Comparison of ENCODE assay signal across 23 cellular contexts in genomic region chr5:16685069-16685468, GRCh38.
A peak's percentile ranks its signal among the peaks of the same experiment; 100 is the strongest.
DNase-seq lines count a peak whose midpoint lies in the region; ATAC-seq, FAIRE-seq and TF ChIP-seq lines count a peak whose summit lies in the region.
"Had no signal": no experiment of that assay in that cellular context is flagged by ENCODE, and none has a peak within 500 bp of the region (broad histone marks: within the 10 kb centered on the region; RNA-seq: fewer than 3 reads in every experiment).

No MANE protein-coding gene starts in this region.

- H3K36me3 ChIP-seq in SK-N-MC (ENCODE audit: insufficient read depth, low read length), result peaks cover 99% of the 10 kb centered on the region
- H3K36me3 ChIP-seq in mesenchymal stem cell (ENCODE audit: control insufficient read depth in 1 of 2, insufficient read depth in 2 of 2, low read depth in 1 of 2, low read length in 2 of 2), result peaks cover 26 to 42% of the 10 kb centered on the region in 2 experiments
- H3K36me3 ChIP-seq: BE2C had no signal

- 89% methylated on average over 4 of the region's 4 CpGs for WGBS in mesenchymal stem cell

- H2BK15ac ChIP-seq in mesenchymal stem cell (ENCODE audit: low read depth, poor library complexity, severe bottlenecking), result no peak overlapping the region

- no peak overlapping the region for H4K91ac ChIP-seq in mesenchymal stem cell (ENCODE audit: low read length)

- H3K9ac ChIP-seq in SK-N-MC (ENCODE audit: insufficient read length), result no peak overlapping the region
- no peak overlapping the region for H3K9ac ChIP-seq in mesenchymal stem cell (ENCODE audit: low read length)

- no peaks in the 10 kb centered on the region for H3K9me3 ChIP-seq in SK-N-MC (ENCODE audit: low read depth, low read length)
- no peaks in the 10 kb centered on the region for H3K9me3 ChIP-seq in mesenchymal stem cell (ENCODE audit: control insufficient read depth, low read length)
- H3K9me3 ChIP-seq: BE2C had no signal

- no peak overlapping the region for H3K23ac ChIP-seq in mesenchymal stem cell (ENCODE audit: low read length in 2 of 2)

- no peak overlapping the region for H2BK5ac ChIP-seq in mesenchymal stem cell (ENCODE audit: low read depth, low read length, poor library complexity, severe bottlenecking)

- no peak overlapping the region for H2AFZ ChIP-seq in mesenchymal stem cell (ENCODE audit: low read depth, low read length)

- FAIRE-seq in H54 (lab: Jason Lieb, UNC), result peak; percentile 36
- FAIRE-seq: GM12878, GM19239, HepG2 had no signal

- DNase-seq in H54 (ENCODE audit: insufficient read length, low spot score) (no peak), SK-N-MC (ENCODE audit: low read depth, low spot score) (no peak), fibroblast of gingiva (ENCODE audit: low read depth) (peak; percentile 57), mesenchymal stem cell (peak; percentile 11), A172 (ENCODE audit: low spot score) (no peak)
- DNase-seq: 8988T; BE2C; C1 segment of cervical spinal cord; CD4-positive, CD25-positive, alpha-beta regulatory T cell; CD8-positive, alpha-beta memory T cell; COR-L47; DMS 273 treated with DMSO at 0.1 percent for 48 hours; DMS53; DND-41; EL; GOT3; H9; KG1 had no signal

- H2AK5ac ChIP-seq in mesenchymal stem cell (ENCODE audit: low read length, severe bottlenecking), result no peak overlapping the region

- no peak overlapping the region for H3K18ac ChIP-seq in mesenchymal stem cell (ENCODE audit: low read depth in 1 of 2, low read length in 2 of 2)

- no peak overlapping the region for H4K8ac ChIP-seq in mesenchymal stem cell (ENCODE audit: low read length)

- no peak overlapping the region for H2BK120ac ChIP-seq in mesenchymal stem cell (ENCODE audit: low read depth, low read length)

- no peak overlapping the region for H3K4me2 ChIP-seq in mesenchymal stem cell (ENCODE audit: low read length, poor library complexity, severe bottlenecking)

- TF ChIP-seq POLR2A in H54 (IDR thresholded peaks at IDR 0.05; ENCODE audit: low read depth, low read length), result no peak

- peak overlapping the region; percentile 54 for H3K27ac ChIP-seq in SK-N-MC
- H3K27ac ChIP-seq in mesenchymal stem cell (ENCODE audit: low read length, poor library complexity, severe bottlenecking), result no peak overlapping the region

- H3K4me1 ChIP-seq in mesenchymal stem cell (ENCODE audit: control insufficient read depth, insufficient read depth, low read depth, low read length), result peaks cover 6% of the 10 kb centered on the region
- H3K4me1 ChIP-seq: BE2C had no signal

- no peaks in the 10 kb centered on the region for H3K27me3 ChIP-seq in mesenchymal stem cell (ENCODE audit: control insufficient read depth in 1 of 2, insufficient read depth in 1 of 2, low read length in 2 of 2)

- no peak overlapping the region for H3K4ac ChIP-seq in mesenchymal stem cell (ENCODE audit: low read depth in 1 of 2, low read length in 2 of 2)

- ATAC-seq in HG02970 (IDR thresholded peaks at IDR 0.05; ENCODE audit: low FRiP score, unreplicated experiment) (no peak), HG03442 (IDR thresholded peaks at IDR 0.05; ENCODE audit: unreplicated experiment) (no peak)
- ATAC-seq: GM12878, HepG2 had no signal

- no peak overlapping the region for H2BK12ac ChIP-seq in mesenchymal stem cell (ENCODE audit: low read length in 2 of 2)

- peaks cover 17% of the 10 kb centered on the region for H3K79me1 ChIP-seq in mesenchymal stem cell (replicated peaks; ENCODE audit: low read length, poor library complexity, severe bottlenecking)

- H3K14ac ChIP-seq in mesenchymal stem cell (ENCODE audit: low read length in 2 of 2), result no peak overlapping the region

- H3K4me3 ChIP-seq in SK-N-MC (no peak overlapping the region), mesenchymal stem cell (ENCODE audit: insufficient read depth in 1 of 2, low read depth in 1 of 2, low read length in 2 of 2) (no peak overlapping the region)
- H3K4me3 ChIP-seq: GM12878 had no signal

Comparison
In these comparisons a context has a peak if more than half of its experiments do, and no peak if none do; other contexts are left out.
1. DNase-seq: peak in fibroblast of gingiva (single experiment) and mesenchymal stem cell (single experiment); none in H54 (single experiment), SK-N-MC (single experiment) and A172 (single experiment).